ENCODE assay signal across 1 cellular context in the genomic region with DNA sequence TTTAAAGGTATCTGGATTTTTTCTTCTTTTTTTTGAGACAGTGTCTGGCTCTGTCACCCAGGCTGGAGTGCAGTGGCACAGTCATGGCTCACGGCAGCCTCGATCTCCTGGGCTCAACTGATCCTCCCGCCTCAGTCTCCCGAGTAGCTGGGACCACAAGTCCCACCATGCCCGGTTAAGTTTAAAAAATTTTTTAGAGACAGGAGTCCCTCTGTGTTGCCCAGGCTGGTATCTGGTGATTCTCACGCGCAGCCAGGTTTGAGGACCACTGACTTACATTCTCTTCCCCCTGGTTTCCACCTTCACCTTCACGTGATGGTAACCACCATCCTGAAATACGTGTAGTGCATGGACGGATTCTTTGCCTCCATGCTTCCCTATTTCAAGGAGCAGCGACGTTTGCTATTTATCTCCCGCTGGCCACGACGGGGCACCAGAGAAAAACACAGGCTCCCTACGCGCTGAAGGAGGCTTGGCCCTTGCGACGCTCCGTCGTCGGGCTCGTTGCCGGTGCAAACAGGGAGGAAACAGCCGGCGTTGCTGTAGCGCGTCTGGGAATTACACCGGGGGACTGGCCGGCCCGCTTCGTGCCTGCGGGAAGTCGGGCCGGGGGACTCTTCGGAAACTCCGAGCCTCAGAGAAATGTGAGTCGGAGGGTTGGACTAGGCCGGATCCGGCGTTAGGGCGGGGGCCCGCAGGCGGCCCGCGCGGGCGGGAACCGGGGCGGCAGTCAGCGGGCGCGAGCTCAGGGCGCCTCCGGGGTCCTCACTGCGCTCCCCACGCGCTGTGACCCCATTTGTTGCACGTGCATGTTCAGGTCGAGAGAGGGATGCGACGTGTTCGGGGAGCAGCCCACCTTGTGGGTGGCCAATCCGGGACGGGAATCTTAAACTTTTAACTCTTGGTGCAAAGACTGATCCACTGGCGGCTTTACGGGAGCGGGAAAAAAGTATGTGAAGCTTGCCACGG.
TF ChIP-seq lines count a peak whose summit lies in the region.

A gene with protein sequence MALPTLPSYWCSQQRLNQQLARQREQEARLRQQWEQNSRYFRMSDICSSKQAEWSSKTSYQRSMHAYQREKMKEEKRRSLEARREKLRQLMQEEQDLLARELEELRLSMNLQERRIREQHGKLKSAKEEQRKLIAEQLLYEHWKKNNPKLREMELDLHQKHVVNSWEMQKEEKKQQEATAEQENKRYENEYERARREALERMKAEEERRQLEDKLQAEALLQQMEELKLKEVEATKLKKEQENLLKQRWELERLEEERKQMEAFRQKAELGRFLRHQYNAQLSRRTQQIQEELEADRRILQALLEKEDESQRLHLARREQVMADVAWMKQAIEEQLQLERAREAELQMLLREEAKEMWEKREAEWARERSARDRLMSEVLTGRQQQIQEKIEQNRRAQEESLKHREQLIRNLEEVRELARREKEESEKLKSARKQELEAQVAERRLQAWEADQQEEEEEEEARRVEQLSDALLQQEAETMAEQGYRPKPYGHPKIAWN (plus strand): TSS at position 492 of the 969 bp plus-strand sequence. CDS start 2,753 bp downstream, outside the sequence.

TF ChIP-seq in K562, 482 proteins besides CTCF, POLR2A, EP300 and RAD21 (continued from another document and continues in another):
- TF ChIP-seq, protein P1, sequence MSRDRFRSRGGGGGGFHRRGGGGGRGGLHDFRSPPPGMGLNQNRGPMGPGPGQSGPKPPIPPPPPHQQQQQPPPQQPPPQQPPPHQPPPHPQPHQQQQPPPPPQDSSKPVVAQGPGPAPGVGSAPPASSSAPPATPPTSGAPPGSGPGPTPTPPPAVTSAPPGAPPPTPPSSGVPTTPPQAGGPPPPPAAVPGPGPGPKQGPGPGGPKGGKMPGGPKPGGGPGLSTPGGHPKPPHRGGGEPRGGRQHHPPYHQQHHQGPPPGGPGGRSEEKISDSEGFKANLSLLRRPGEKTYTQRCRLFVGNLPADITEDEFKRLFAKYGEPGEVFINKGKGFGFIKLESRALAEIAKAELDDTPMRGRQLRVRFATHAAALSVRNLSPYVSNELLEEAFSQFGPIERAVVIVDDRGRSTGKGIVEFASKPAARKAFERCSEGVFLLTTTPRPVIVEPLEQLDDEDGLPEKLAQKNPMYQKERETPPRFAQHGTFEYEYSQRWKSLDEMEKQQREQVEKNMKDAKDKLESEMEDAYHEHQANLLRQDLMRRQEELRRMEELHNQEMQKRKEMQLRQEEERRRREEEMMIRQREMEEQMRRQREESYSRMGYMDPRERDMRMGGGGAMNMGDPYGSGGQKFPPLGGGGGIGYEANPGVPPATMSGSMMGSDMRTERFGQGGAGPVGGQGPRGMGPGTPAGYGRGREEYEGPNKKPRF (IDR thresholded peaks at IDR 0.05; ENCODE audit: low read depth, low read length), result no peak
- no peak for TF ChIP-seq ESRRA (IDR thresholded peaks at IDR 0.05; ENCODE audit: borderline replicate concordance, low read depth)
- no peak for TF ChIP-seq HSF4 (CRISPR knock-in tag; IDR thresholded peaks at IDR 0.05; ENCODE audit: borderline replicate concordance)
- TF ChIP-seq KDM1A (IDR thresholded peaks at IDR 0.05), result no peak
- TF ChIP-seq, protein P2, sequence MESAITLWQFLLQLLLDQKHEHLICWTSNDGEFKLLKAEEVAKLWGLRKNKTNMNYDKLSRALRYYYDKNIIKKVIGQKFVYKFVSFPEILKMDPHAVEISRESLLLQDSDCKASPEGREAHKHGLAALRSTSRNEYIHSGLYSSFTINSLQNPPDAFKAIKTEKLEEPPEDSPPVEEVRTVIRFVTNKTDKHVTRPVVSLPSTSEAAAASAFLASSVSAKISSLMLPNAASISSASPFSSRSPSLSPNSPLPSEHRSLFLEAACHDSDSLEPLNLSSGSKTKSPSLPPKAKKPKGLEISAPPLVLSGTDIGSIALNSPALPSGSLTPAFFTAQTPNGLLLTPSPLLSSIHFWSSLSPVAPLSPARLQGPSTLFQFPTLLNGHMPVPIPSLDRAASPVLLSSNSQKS (CRISPR knock-in tag; IDR thresholded peaks at IDR 0.05), result no peak
- no peak for TF ChIP-seq ZNF212 (CRISPR knock-in tag; IDR thresholded peaks at IDR 0.05)
- TF ChIP-seq, protein P3, sequence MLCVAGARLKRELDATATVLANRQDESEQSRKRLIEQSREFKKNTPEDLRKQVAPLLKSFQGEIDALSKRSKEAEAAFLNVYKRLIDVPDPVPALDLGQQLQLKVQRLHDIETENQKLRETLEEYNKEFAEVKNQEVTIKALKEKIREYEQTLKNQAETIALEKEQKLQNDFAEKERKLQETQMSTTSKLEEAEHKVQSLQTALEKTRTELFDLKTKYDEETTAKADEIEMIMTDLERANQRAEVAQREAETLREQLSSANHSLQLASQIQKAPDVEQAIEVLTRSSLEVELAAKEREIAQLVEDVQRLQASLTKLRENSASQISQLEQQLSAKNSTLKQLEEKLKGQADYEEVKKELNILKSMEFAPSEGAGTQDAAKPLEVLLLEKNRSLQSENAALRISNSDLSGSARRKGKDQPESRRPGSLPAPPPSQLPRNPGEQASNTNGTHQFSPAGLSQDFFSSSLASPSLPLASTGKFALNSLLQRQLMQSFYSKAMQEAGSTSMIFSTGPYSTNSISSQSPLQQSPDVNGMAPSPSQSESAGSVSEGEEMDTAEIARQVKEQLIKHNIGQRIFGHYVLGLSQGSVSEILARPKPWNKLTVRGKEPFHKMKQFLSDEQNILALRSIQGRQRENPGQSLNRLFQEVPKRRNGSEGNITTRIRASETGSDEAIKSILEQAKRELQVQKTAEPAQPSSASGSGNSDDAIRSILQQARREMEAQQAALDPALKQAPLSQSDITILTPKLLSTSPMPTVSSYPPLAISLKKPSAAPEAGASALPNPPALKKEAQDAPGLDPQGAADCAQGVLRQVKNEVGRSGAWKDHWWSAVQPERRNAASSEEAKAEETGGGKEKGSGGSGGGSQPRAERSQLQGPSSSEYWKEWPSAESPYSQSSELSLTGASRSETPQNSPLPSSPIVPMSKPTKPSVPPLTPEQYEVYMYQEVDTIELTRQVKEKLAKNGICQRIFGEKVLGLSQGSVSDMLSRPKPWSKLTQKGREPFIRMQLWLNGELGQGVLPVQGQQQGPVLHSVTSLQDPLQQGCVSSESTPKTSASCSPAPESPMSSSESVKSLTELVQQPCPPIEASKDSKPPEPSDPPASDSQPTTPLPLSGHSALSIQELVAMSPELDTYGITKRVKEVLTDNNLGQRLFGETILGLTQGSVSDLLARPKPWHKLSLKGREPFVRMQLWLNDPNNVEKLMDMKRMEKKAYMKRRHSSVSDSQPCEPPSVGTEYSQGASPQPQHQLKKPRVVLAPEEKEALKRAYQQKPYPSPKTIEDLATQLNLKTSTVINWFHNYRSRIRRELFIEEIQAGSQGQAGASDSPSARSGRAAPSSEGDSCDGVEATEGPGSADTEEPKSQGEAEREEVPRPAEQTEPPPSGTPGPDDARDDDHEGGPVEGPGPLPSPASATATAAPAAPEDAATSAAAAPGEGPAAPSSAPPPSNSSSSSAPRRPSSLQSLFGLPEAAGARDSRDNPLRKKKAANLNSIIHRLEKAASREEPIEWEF (CRISPR knock-in tag; IDR thresholded peaks at IDR 0.05), result no peak
- TF ChIP-seq DNMT1 (IDR thresholded peaks at IDR 0.05), result no peak
- no peak; a peak in 1 of 4 replicates for TF ChIP-seq ARNT (IDR thresholded peaks at IDR 0.05)
- TF ChIP-seq ZNF140 (CRISPR knock-in tag; IDR thresholded peaks at IDR 0.05), result no peak
- TF ChIP-seq ZNF24 (IDR thresholded peaks at IDR 0.05), result 0 out of 2 replicates have a peak, but pooled peaks have one; percentile 41
- TF ChIP-seq GATAD2B (IDR thresholded peaks at IDR 0.05; ENCODE audit: borderline replicate concordance), result no peak
- peak; percentile 88 for TF ChIP-seq RB1 (IDR thresholded peaks at IDR 0.05; ENCODE audit: low read depth)
- TF ChIP-seq ZFP1 (CRISPR knock-in tag; IDR thresholded peaks at IDR 0.05), result no peak
- TF ChIP-seq RFX1 (IDR thresholded peaks at IDR 0.05), result no peak
- no peak for TF ChIP-seq HIVEP1 (CRISPR knock-in tag; IDR thresholded peaks at IDR 0.05)
- TF ChIP-seq CHD4 (IDR thresholded peaks at IDR 0.05; ENCODE audit: insufficient read depth, insufficient replicate concordance, low read depth, low read length, poor library complexity, severe bottlenecking), result no peak
- TF ChIP-seq ZNF174 (CRISPR knock-in tag; IDR thresholded peaks at IDR 0.05), result no peak
- TF ChIP-seq FOS (IDR thresholded peaks at IDR 0.05; ENCODE audit: extremely low read depth, insufficient read length), result no peak
- TF ChIP-seq SIN3A (IDR thresholded peaks at IDR 0.05; ENCODE audit: borderline replicate concordance in 2 of 2, control insufficient read depth in 1 of 2, low read depth in 2 of 2, low read length in 2 of 2), result peak; percentile 35 to 68; a peak in 1 of 4 replicates
- no peak for TF ChIP-seq TSC22D4 (tag; IDR thresholded peaks at IDR 0.05)
- no peak for TF ChIP-seq XRCC4 (IDR thresholded peaks at IDR 0.05; ENCODE audit: extremely low read depth, insufficient read depth, insufficient read length)
- TF ChIP-seq ZNF347 (CRISPR knock-in tag; IDR thresholded peaks at IDR 0.05; ENCODE audit: low read depth), result no peak
- no peak for TF ChIP-seq MED1 (CRISPR knock-in tag; IDR thresholded peaks at IDR 0.05; ENCODE audit: borderline replicate concordance)
- no peak for TF ChIP-seq EHMT2 (IDR thresholded peaks at IDR 0.05)
- no peak for TF ChIP-seq ZNF444 (CRISPR knock-in tag; IDR thresholded peaks at IDR 0.05)
- TF ChIP-seq ZNF175 (CRISPR knock-in tag; IDR thresholded peaks at IDR 0.05; ENCODE audit: low read depth), result no peak
- TF ChIP-seq ZC3H11A (IDR thresholded peaks at IDR 0.05; ENCODE audit: low read depth, low read length), result no peak
- TF ChIP-seq NR2C2 (CRISPR knock-in tag; IDR thresholded peaks at IDR 0.05), result no peak
- peak; percentile 72 for TF ChIP-seq NR2C2 (tag; IDR thresholded peaks at IDR 0.05)
- TF ChIP-seq HNRNPH1 (optimal IDR thresholded peaks at IDR 0.05; ENCODE audit: low read depth, low read length), result no peak
- TF ChIP-seq CBX5 (IDR thresholded peaks at IDR 0.05; ENCODE audit: borderline replicate concordance, low read depth), result 0 out of 2 replicates have a peak, but pooled peaks have one; percentile 57
- TF ChIP-seq, protein P4, sequence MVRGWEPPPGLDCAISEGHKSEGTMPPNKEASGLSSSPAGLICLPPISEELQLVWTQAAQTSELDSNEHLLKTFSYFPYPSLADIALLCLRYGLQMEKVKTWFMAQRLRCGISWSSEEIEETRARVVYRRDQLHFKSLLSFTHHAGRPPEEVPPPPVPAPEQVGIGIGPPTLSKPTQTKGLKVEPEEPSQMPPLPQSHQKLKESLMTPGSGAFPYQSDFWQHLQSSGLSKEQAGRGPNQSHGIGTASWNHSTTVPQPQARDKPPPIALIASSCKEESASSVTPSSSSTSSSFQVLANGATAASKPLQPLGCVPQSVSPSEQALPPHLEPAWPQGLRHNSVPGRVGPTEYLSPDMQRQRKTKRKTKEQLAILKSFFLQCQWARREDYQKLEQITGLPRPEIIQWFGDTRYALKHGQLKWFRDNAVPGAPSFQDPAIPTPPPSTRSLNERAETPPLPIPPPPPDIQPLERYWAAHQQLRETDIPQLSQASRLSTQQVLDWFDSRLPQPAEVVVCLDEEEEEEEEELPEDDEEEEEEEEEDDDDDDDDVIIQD (CRISPR knock-in tag; IDR thresholded peaks at IDR 0.05), result no peak
- TF ChIP-seq, protein P5, sequence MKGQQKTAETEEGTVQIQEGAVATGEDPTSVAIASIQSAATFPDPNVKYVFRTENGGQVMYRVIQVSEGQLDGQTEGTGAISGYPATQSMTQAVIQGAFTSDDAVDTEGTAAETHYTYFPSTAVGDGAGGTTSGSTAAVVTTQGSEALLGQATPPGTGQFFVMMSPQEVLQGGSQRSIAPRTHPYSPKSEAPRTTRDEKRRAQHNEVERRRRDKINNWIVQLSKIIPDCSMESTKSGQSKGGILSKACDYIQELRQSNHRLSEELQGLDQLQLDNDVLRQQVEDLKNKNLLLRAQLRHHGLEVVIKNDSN (CRISPR knock-in tag; IDR thresholded peaks at IDR 0.05), result peak; percentile 44
- no peak; the same call in 1 of the 2 replicates for TF ChIP-seq GTF2F1 (IDR thresholded peaks at IDR 0.05; ENCODE audit: low read depth, low read length)
- TF ChIP-seq ZSCAN29 (IDR thresholded peaks at IDR 0.05), result no peak
- no peak for TF ChIP-seq HEY1 (CRISPR knock-in tag; IDR thresholded peaks at IDR 0.05; ENCODE audit: borderline replicate concordance)
- TF ChIP-seq NR2F6 (CRISPR knock-in tag; IDR thresholded peaks at IDR 0.05), result no peak
- no peak for TF ChIP-seq POLR3A (IDR thresholded peaks at IDR 0.05; ENCODE audit: borderline replicate concordance, extremely low read depth, insufficient read depth, insufficient read length)
- TF ChIP-seq, protein P6, sequence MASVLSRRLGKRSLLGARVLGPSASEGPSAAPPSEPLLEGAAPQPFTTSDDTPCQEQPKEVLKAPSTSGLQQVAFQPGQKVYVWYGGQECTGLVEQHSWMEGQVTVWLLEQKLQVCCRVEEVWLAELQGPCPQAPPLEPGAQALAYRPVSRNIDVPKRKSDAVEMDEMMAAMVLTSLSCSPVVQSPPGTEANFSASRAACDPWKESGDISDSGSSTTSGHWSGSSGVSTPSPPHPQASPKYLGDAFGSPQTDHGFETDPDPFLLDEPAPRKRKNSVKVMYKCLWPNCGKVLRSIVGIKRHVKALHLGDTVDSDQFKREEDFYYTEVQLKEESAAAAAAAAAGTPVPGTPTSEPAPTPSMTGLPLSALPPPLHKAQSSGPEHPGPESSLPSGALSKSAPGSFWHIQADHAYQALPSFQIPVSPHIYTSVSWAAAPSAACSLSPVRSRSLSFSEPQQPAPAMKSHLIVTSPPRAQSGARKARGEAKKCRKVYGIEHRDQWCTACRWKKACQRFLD (CRISPR knock-in tag; IDR thresholded peaks at IDR 0.05), result no peak
- TF ChIP-seq, protein P7, sequence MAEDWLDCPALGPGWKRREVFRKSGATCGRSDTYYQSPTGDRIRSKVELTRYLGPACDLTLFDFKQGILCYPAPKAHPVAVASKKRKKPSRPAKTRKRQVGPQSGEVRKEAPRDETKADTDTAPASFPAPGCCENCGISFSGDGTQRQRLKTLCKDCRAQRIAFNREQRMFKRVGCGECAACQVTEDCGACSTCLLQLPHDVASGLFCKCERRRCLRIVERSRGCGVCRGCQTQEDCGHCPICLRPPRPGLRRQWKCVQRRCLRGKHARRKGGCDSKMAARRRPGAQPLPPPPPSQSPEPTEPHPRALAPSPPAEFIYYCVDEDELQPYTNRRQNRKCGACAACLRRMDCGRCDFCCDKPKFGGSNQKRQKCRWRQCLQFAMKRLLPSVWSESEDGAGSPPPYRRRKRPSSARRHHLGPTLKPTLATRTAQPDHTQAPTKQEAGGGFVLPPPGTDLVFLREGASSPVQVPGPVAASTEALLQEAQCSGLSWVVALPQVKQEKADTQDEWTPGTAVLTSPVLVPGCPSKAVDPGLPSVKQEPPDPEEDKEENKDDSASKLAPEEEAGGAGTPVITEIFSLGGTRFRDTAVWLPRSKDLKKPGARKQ (CRISPR knock-in tag; IDR thresholded peaks at IDR 0.05), result no peak
- TF ChIP-seq, protein P8, sequence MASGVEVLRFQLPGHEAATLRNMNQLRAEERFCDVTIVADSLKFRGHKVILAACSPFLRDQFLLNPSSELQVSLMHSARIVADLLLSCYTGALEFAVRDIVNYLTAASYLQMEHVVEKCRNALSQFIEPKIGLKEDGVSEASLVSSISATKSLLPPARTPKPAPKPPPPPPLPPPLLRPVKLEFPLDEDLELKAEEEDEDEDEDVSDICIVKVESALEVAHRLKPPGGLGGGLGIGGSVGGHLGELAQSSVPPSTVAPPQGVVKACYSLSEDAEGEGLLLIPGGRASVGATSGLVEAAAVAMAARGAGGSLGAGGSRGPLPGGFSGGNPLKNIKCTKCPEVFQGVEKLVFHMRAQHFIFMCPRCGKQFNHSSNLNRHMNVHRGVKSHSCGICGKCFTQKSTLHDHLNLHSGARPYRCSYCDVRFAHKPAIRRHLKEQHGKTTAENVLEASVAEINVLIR (CRISPR knock-in tag; IDR thresholded peaks at IDR 0.05), result no peak
- TF ChIP-seq CREM (IDR thresholded peaks at IDR 0.05; ENCODE audit: low read depth), result peak; percentile 88
- TF ChIP-seq FOXM1 (IDR thresholded peaks at IDR 0.05; ENCODE audit: low read depth), result 0 out of 2 replicates have a peak, but pooled peaks have one; percentile 29
- no peak; the same call in 1 of the 2 replicates for TF ChIP-seq FOXM1 (CRISPR knock-in tag; IDR thresholded peaks at IDR 0.05; ENCODE audit: low read depth)
- no peak for TF ChIP-seq MAFK (IDR thresholded peaks at IDR 0.05; ENCODE audit: low read length)
